In the genomic region with DNA sequence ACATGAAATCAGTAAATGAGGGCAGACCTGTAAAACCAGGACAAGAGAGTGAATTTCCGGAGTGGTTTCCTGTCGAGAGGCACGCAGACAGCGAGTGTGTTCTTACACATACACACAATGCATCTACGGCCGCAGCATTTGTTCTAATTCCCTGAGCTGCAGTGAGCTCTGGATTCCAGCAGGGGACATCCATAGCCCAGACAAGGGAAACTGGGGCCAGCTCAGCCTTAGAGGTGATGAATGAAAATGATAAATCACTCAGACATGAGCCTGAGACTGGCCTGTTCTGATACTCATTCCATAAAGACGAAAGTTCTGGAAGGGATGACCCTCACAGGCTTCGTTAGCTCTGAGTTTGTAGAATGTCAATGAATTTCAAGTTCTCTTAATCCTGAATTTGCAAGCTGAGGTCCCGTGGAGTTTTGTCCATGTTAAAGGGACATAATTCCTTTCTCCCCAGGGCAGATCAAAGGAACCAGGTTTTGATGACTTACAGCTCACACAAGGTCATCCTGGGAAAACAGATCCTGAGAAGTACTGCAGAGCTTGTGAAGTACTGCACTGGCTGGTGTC, we compare ENCODE assay signal across 8 cellular contexts.
DNase-seq lines count a peak whose midpoint lies in the region; ATAC-seq and TF ChIP-seq lines count a peak whose summit lies in the region.

No MANE protein-coding gene starts in this region.

- ATAC-seq in GM19025 (IDR thresholded peaks at IDR 0.05; ENCODE audit: low read depth, unreplicated experiment) (peak; percentile 58), HG03139 (IDR thresholded peaks at IDR 0.05; ENCODE audit: unreplicated experiment) (peak; percentile 96), WTC11 (peak; percentile 100)

- DNase-seq in Caco-2 (peak; percentile 42 to 45), NCI-H2171 (lab: John Stamatoyannopoulos, UW) (peak; percentile 36), WTC11 (ENCODE audit: low spot score) (peak; percentile 72), glomerular endothelial cell (ENCODE audit: extremely low read depth, low read depth, low spot score) (peak; percentile 74), pons (ENCODE audit: low spot score) (peak; percentile 83)
- DNase-seq in central memory CD4-positive, alpha-beta T cell, result no peak

- CTCF ChIA-PET in Caco-2 (lab: Charles Lee) (interaction anchor here (0.5 to 1.6 kb wide), 5 partner anchors 8 to 801 kb away, joined by 3 to 23 read pairs (median 3); partner anchors contain the start of gene NFIA), WTC11 (lab: Charles Lee) (interaction anchor here (0.6 to 2.4 kb wide), 31 partner anchors 8 to 768 kb away, joined by 3 to 27 read pairs (median 4); no protein-coding TSS in a partner anchor)

- H3K36me3 Mint-ChIP-seq in Caco-2 (ENCODE audit: insufficient read depth, unreplicated experiment), result no peaks in the 10 kb centered on the region
- no peaks in the 10 kb centered on the region for H3K36me3 Mint-ChIP-seq in WTC11

- no peaks in the 10 kb centered on the region for H3K36me3 ChIP-seq in Caco-2 (ENCODE audit: control insufficient read depth, insufficient read depth, low read length)

- H3K4me3 ChIP-seq in Caco-2 (ENCODE audit: low read depth, low read length), result no peak overlapping the region

- no peaks in the 10 kb centered on the region for H3K27me3 ChIP-seq in Caco-2 (replicated peaks; ENCODE audit: control insufficient read depth, insufficient read depth, low read length)

- TF ChIP-seq CTCF in Caco-2 (IDR thresholded peaks at IDR 0.05; ENCODE audit: insufficient read depth in 1 of 2, low read depth in 1 of 2, low read length in 1 of 2, severe bottlenecking in 1 of 2, unreplicated experiment in 1 of 2), result peak; percentile 61 to 81
- TF ChIP-seq CTCF in WTC11 (IDR thresholded peaks at IDR 0.05), result peak; percentile 70

- BruUV-seq in Caco-2 (replicated peaks; lab: Mats Ljungman, UMichigan), result no TSS peak

- H3K27me3 Mint-ChIP-seq in Caco-2 (ENCODE audit: insufficient read depth, unreplicated experiment), result peaks cover 3% of the 10 kb centered on the region
- no peaks in the 10 kb centered on the region for H3K27me3 Mint-ChIP-seq in WTC11 (ENCODE audit: low read depth)

- H3K9me3 ChIP-seq in Caco-2, result no peaks in the 10 kb centered on the region

- no peaks in the 10 kb centered on the region for H3K9me3 Mint-ChIP-seq in Caco-2 (ENCODE audit: unreplicated experiment)
- no peaks in the 10 kb centered on the region for H3K9me3 Mint-ChIP-seq in WTC11

- intact Hi-C loops in Caco-2 (cut with micrococcal nuclease; ENCODE audit: unreplicated experiment), result loop anchor here (1.0 to 10.0 kb wide), 2 partner anchors 233 to 484 kb away; no protein-coding TSS in a partner anchor

- H3K27ac Mint-ChIP-seq in Caco-2 (ENCODE audit: unreplicated experiment), result no peak overlapping the region
- no peak overlapping the region for H3K27ac Mint-ChIP-seq in WTC11

- POLR2A ChIA-PET in Caco-2 (lab: Charles Lee) (no interaction called here), WTC11 (lab: Charles Lee) (interaction anchor here (0.6 to 1.1 kb wide), 3 partner anchors 377 to 641 kb away, joined by 3 to 6 read pairs (median 4); no protein-coding TSS in a partner anchor)

- H3K4me3 Mint-ChIP-seq in Caco-2 (ENCODE audit: unreplicated experiment), result no peak overlapping the region
- H3K4me3 Mint-ChIP-seq in WTC11, result no peak overlapping the region

- H3K4me1 ChIP-seq in Caco-2, result no peaks in the 10 kb centered on the region

- H3K4me1 Mint-ChIP-seq in Caco-2 (ENCODE audit: low read depth, unreplicated experiment) (no peaks in the 10 kb centered on the region), WTC11 (peaks cover 13% of the 10 kb centered on the region)

TF ChIP-seq in WTC11, 78 proteins besides CTCF, POLR2A, EP300 and RAD21:
- TF ChIP-seq ZBTB21 (CRISPR knock-in tag; IDR thresholded peaks at IDR 0.05; ENCODE audit: borderline replicate concordance) (no peak), SP1 (CRISPR knock-in tag; conservative IDR thresholded peaks at IDR 0.05) (0 out of 2 replicates have a peak, but pooled peaks have one; percentile 26)
- TF ChIP-seq, protein P1, sequence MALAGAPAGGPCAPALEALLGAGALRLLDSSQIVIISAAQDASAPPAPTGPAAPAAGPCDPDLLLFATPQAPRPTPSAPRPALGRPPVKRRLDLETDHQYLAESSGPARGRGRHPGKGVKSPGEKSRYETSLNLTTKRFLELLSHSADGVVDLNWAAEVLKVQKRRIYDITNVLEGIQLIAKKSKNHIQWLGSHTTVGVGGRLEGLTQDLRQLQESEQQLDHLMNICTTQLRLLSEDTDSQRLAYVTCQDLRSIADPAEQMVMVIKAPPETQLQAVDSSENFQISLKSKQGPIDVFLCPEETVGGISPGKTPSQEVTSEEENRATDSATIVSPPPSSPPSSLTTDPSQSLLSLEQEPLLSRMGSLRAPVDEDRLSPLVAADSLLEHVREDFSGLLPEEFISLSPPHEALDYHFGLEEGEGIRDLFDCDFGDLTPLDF (CRISPR knock-in tag; IDR thresholded peaks at IDR 0.05), result no peak
